ENCODE assay signal across 28 cellular contexts in the genomic region with DNA sequence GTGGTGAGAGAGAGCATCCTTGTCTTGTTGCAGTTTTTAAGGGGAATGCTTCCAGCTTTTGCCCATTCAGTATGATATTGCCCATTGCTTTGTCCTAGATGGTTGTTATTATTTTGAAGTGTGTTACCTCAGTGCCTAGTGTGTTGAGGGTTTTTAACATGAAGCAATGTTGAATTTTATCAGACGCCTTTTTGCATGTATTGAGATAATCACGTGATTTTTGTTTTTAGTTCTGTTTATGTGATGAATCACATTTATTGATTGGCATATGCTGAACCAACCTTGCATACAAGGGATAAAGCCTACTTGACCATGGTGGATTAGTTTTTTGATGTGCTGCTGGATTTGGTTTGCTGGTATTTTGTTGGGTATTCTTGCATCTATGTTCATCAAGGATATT.
"Had no signal": no experiment of that assay in that cellular context is flagged by ENCODE, and none has a peak within 500 bp of the region (broad histone marks: within the 10 kb centered on the region; RNA-seq: fewer than 3 reads in every experiment).

No MANE protein-coding gene starts in this region.

- H3K27me3 ChIP-seq: colonic mucosa, dorsolateral prefrontal cortex, esophagus muscularis mucosa, esophagus squamous epithelium, gastrocnemius medialis, gastroesophageal sphincter, heart left ventricle had no signal

- H3K27ac ChIP-seq: colonic mucosa, coronary artery, dorsolateral prefrontal cortex, epithelial cell of prostate, esophagus muscularis mucosa, esophagus squamous epithelium, foreskin keratinocyte, gastrocnemius medialis, gastroesophageal sphincter, heart left ventricle, heart right ventricle had no signal

- H3K4me3 ChIP-seq: colonic mucosa, coronary artery, dorsolateral prefrontal cortex, esophagus muscularis mucosa, esophagus squamous epithelium, gastrocnemius medialis, gastroesophageal sphincter, heart left ventricle, heart right ventricle had no signal

- ATAC-seq: effector memory CD8-positive, alpha-beta T cell; esophagus mucosa; foreskin keratinocyte; gastrocnemius medialis; gastroesophageal sphincter; heart left ventricle; heart right ventricle had no signal

- H3K36me3 ChIP-seq: colonic mucosa, esophagus muscularis mucosa, esophagus squamous epithelium, gastrocnemius medialis, gastroesophageal sphincter, heart left ventricle, heart right ventricle had no signal

- H3K9me3 ChIP-seq: colonic mucosa, esophagus muscularis mucosa, esophagus squamous epithelium, gastrocnemius medialis, gastroesophageal sphincter had no signal

- FAIRE-seq: colon, endometrium, endothelial cell of umbilical vein, frontal cortex had no signal

- H3K4me1 ChIP-seq: colonic mucosa, foreskin keratinocyte, gastrocnemius medialis, heart left ventricle, heart right ventricle had no signal

- DNase-seq: colonic mucosa; cortex of kidney; dermis blood vessel endothelial cell; dorsolateral prefrontal cortex; effector CD4-positive, alpha-beta T cell; effector CD8-positive, alpha-beta T cell; effector memory CD4-positive, alpha-beta T cell; effector memory CD8-positive, alpha-beta T cell; endodermal cell; erythroblast; esophagus squamous epithelium; foreskin fibroblast; foreskin keratinocyte; foreskin melanocyte; gastrocnemius medialis; glutamatergic neuron; head of caudate nucleus; heart left ventricle; heart right ventricle had no signal
